In genomic region chr2:69180974-69181373, GRCh38 we compare ENCODE assay signal across 15 cellular contexts.
DNase-seq lines count a peak whose midpoint lies in the region; ATAC-seq and TF ChIP-seq lines count a peak whose summit lies in the region.
"Had no signal": no experiment of that assay in that cellular context is flagged by ENCODE, and none has a peak within 500 bp of the region (broad histone marks: within the 10 kb centered on the region; RNA-seq: fewer than 3 reads in every experiment).

No MANE protein-coding gene starts in this region.

- H3K4me1 ChIP-seq in Panc1 (ENCODE audit: control insufficient read depth, insufficient read depth, low read length) (peaks cover 10% of the 10 kb centered on the region), mesendoderm (ENCODE audit: control insufficient read depth, low read depth, low read length) (peaks cover 12% of the 10 kb centered on the region), thoracic aorta (ENCODE audit: control insufficient read depth in 1 of 2, low read depth in 2 of 2) (peaks cover 28 to 66% of the 10 kb centered on the region in 2 donors)
- H3K4me1 ChIP-seq: Peyer's patch had no signal

- H3K4me3 ChIP-seq in Panc1 (ENCODE audit: low read depth in 2 of 2, low read length in 2 of 2): no peak overlapping the region
- H3K4me3 ChIP-seq in mesendoderm (ENCODE audit: low read length): no peak overlapping the region
- no peak overlapping the region for H3K4me3 ChIP-seq in thoracic aorta
- H3K4me3 ChIP-seq: Peyer's patch had no signal

- H3K36me3 ChIP-seq in Panc1 (ENCODE audit: control insufficient read depth, insufficient read depth, low read length): peaks cover 7% of the 10 kb centered on the region; the same call in 1 of the 2 replicates
- H3K36me3 ChIP-seq in mesendoderm (ENCODE audit: control insufficient read depth, insufficient read depth, low read length): no peaks in the 10 kb centered on the region
- peaks cover 4% of the 10 kb centered on the region for H3K36me3 ChIP-seq in thoracic aorta
- H3K36me3 ChIP-seq: Peyer's patch had no signal

- H3K27ac ChIP-seq in Panc1 (ENCODE audit: low read length): peak overlapping the region; percentile 60; the same call in 1 of the 2 replicates
- no peak overlapping the region for H3K27ac ChIP-seq in mesendoderm (ENCODE audit: low read depth, low read length)
- peak overlapping the region; percentile 59 to 97 for H3K27ac ChIP-seq in thoracic aorta

- H3K4me3 Mint-ChIP-seq in chondrocyte (ENCODE audit: unreplicated experiment): no peak overlapping the region

- H2BK5ac ChIP-seq in mesendoderm (ENCODE audit: low read length): no peak overlapping the region

- peaks cover 36% of the 10 kb centered on the region for H3K36me3 Mint-ChIP-seq in chondrocyte (ENCODE audit: low read depth)

- H3K56ac ChIP-seq in mesendoderm (ENCODE audit: low read length): no peak overlapping the region

- H3K9ac ChIP-seq in mesendoderm (ENCODE audit: low read length): no peak overlapping the region

- H3K27me3 ChIP-seq in Panc1 (ENCODE audit: control insufficient read depth, insufficient read depth, low read length) (no peaks in the 10 kb centered on the region), mesendoderm (ENCODE audit: insufficient read depth, low read length, poor library complexity) (peaks cover 2% of the 10 kb centered on the region), thoracic aorta (replicated peaks; ENCODE audit: insufficient read depth) (no peaks in the 10 kb centered on the region)
- H3K27me3 ChIP-seq: Peyer's patch had no signal

- H3K27me3 Mint-ChIP-seq in chondrocyte (ENCODE audit: low read depth): no peaks in the 10 kb centered on the region

- no peak overlapping the region for H3K18ac ChIP-seq in mesendoderm (ENCODE audit: low read length)

- H3K9me3 ChIP-seq in Panc1 (ENCODE audit: control insufficient read depth, insufficient read depth, low read depth, low read length) (no peaks in the 10 kb centered on the region), thoracic aorta (no peaks in the 10 kb centered on the region)
- H3K9me3 ChIP-seq: Peyer's patch had no signal

- H4K8ac ChIP-seq in mesendoderm (ENCODE audit: low read depth, low read length): no peak overlapping the region

- TF ChIP-seq CTCF in Panc1 (IDR thresholded peaks at IDR 0.05): no peak
- TF ChIP-seq CTCF in chondrocyte (IDR thresholded peaks at IDR 0.05): no peak
- TF ChIP-seq CTCF in thoracic aorta (IDR thresholded peaks at IDR 0.05): no peak

- H3K27ac Mint-ChIP-seq in chondrocyte (ENCODE audit: unreplicated experiment): peak overlapping the region; percentile 75

- no peak overlapping the region for H2BK15ac ChIP-seq in mesendoderm (replicated peaks; ENCODE audit: low read depth)

- intact Hi-C loops in Panc1 (cut with micrococcal nuclease; ENCODE audit: unreplicated experiment): no loop called here

- H2BK120ac ChIP-seq in mesendoderm (ENCODE audit: low read depth, low read length): no peak overlapping the region

- peak overlapping the region; percentile 19 for H3K23ac ChIP-seq in mesendoderm (ENCODE audit: low read length)

- no peaks in the 10 kb centered on the region for H3K79me1 ChIP-seq in mesendoderm (ENCODE audit: low read length)

- POLR2A ChIA-PET in Panc1 (lab: Charles Lee): no interaction called here

- no peak overlapping the region for H4K5ac ChIP-seq in mesendoderm (ENCODE audit: low read length)

- WGBS in mesendoderm (ENCODE audit: extremely low coverage, insufficient coverage, low lambda C conversion rate): no CpG with 5 or more reads among the region's 1 CpG

- ATAC-seq in Panc1 (no peak), thoracic aorta (ENCODE audit: insufficient number of reproducible peaks, low FRiP score, low read depth) (no peak), GM21529 (IDR thresholded peaks at IDR 0.05; ENCODE audit: unreplicated experiment) (no peak), GM18520 (IDR thresholded peaks at IDR 0.05; ENCODE audit: unreplicated experiment) (no peak), HG02623 (IDR thresholded peaks at IDR 0.05; ENCODE audit: unreplicated experiment) (no peak)

- peaks cover 37% of the 10 kb centered on the region for H3K4me1 Mint-ChIP-seq in chondrocyte (ENCODE audit: low read depth)

- no peaks in the 10 kb centered on the region for H3K9me3 Mint-ChIP-seq in chondrocyte (ENCODE audit: low read depth)

- H3K79me2 ChIP-seq in mesendoderm (ENCODE audit: control insufficient read depth, insufficient read depth, low read length): no peaks in the 10 kb centered on the region

- no peak overlapping the region for H3K4me2 ChIP-seq in mesendoderm (ENCODE audit: low read length)

- no peak overlapping the region for H3K4ac ChIP-seq in mesendoderm (ENCODE audit: low read depth, low read length)

- DNase-seq in Panc1 (ENCODE audit: low read depth, low spot score): no peak
- DNase-seq in chondrocyte (ENCODE audit: low spot score): no peak
- DNase-seq in mesendoderm: no peak
- no peak for DNase-seq in thoracic aorta (ENCODE audit: low spot score)
- no peak for DNase-seq in NCI-H82 treated with DMSO at 0.1 percent for 48 hours (lab: John Stamatoyannopoulos, UW; ENCODE audit: unreplicated experiment)
- DNase-seq: DMS53, NCI-H1105, NCI-H187, NCI-H446 treated with DMSO at 0.1 percent for 48 hours, NCI-H748 treated with DMSO at 0.1 percent for 48 hours, Peyer's patch, SHP77 had no signal

- in situ Hi-C loops in Panc1 (cut with HindIII; ENCODE audit: low pct_unique_long_range_greater_than_20kb, low sequenced_read_pairs): no loop called here

- no peak overlapping the region for H2AK5ac ChIP-seq in mesendoderm (ENCODE audit: low read length)

- CTCF ChIA-PET in Panc1 (lab: Charles Lee): no interaction called here

- BruUV-seq in Panc1 (replicated peaks; lab: Mats Ljungman, UMichigan): no TSS peak
